In genomic region chr16:51150894-51151320, GRCh38 we compare ENCODE assay signal across 9 cellular contexts. TPM values are rescaled to one million over a fixed set of nuclear protein-coding genes. Genes with fewer than 3 reads are reported as not detected.
A peak's percentile ranks its signal among the peaks of the same experiment; 100 is the strongest.
DNase-seq lines count a peak whose midpoint lies in the region; ATAC-seq, FAIRE-seq and TF ChIP-seq lines count a peak whose summit lies in the region.
"Had no signal": no experiment of that assay in that cellular context is flagged by ENCODE, and none has a peak within 500 bp of the region (broad histone marks: within the 10 kb centered on the region; RNA-seq: fewer than 3 reads in every experiment).

Gene SALL1, minus strand, starts transcription at chr16:51151270. Its CDS starts 29 bp downstream, at chr16:51151241.

- FAIRE-seq in HepG2 (lab: Jason Lieb, UNC), result no peak

- peaks cover 16% of the 10 kb centered on the region for H3K9me3 Mint-ChIP-seq in Caco-2 (ENCODE audit: unreplicated experiment)

- POLR2A ChIA-PET in HepG2 (lab: Yijun Ruan, JAX), result interaction anchor here (2.1 kb wide), 2 partner anchors 30 to 93 kb away, joined by 9 read pairs; no protein-coding TSS in a partner anchor
- POLR2A ChIA-PET in Caco-2 (lab: Charles Lee), result no interaction called here

- H2AFZ ChIP-seq in HepG2 (ENCODE audit: low read length), result peak within 1 kb of the TSS; percentile 71

- no TSS peak for BruUV-seq in HepG2 (replicated peaks; lab: Mats Ljungman, UMichigan)
- no TSS peak for BruUV-seq in Caco-2 (replicated peaks; lab: Mats Ljungman, UMichigan)

- peak in 8 of 61 donors; percentile 38 to 72 (median 58) for DNase-seq in caudate nucleus (lab: John Stamatoyannopoulos, UW)
- no peak for DNase-seq in HepG2 (ENCODE audit: low spot score)
- peak in 29 of 49 donors; percentile 47 to 80 (median 66) for DNase-seq in substantia nigra (lab: John Stamatoyannopoulos, UW)
- DNase-seq in Caco-2, result no peak
- no peak for DNase-seq in stimulated activated naive CD4-positive, alpha-beta T cell (lab: John Stamatoyannopoulos, UW)
- DNase-seq: effector memory CD4-positive, alpha-beta T cell had no signal

- H3K27ac ChIP-seq in HUES6 (ENCODE audit: low read depth, low read length), result peak within 1 kb of the TSS; percentile 93
- H3K27ac ChIP-seq in caudate nucleus (ENCODE audit: low read depth, low read length), result peak within 1 kb of the TSS; percentile 97
- peak within 1 kb of the TSS; percentile 86 for H3K27ac ChIP-seq in HepG2 (ENCODE audit: extremely low read length, insufficient read depth, low read length)
- peak within 1 kb of the TSS; percentile 99 for H3K27ac ChIP-seq in substantia nigra (ENCODE audit: low read depth, low read length, poor library complexity, severe bottlenecking)
- H3K27ac ChIP-seq: KMS-11 had no signal

- H3K27ac Mint-ChIP-seq in Caco-2 (ENCODE audit: unreplicated experiment), result no peak within 1 kb of the TSS

- H3K79me2 ChIP-seq in HepG2 (ENCODE audit: insufficient read depth, low read length), result peaks cover 46% of the 10 kb centered on the region

- H3K4me1 Mint-ChIP-seq in Caco-2 (ENCODE audit: low read depth, unreplicated experiment), result no peaks in the 10 kb centered on the region

- H4K20me1 ChIP-seq in HepG2 (ENCODE audit: insufficient read depth, low read length), result no peaks in the 10 kb centered on the region

- no peak for TF ChIP-seq EP300 in HepG2 (IDR thresholded peaks at IDR 0.05; ENCODE audit: low read depth in 2 of 2, low read length in 2 of 2)
- no peak for TF ChIP-seq EP300 in HepG2 (CRISPR knock-in tag; IDR thresholded peaks at IDR 0.05; ENCODE audit: borderline replicate concordance)

- ATAC-seq in HepG2 (no peak), HG02884 (IDR thresholded peaks at IDR 0.05; ENCODE audit: unreplicated experiment) (no peak)

- H3K9me3 ChIP-seq in HUES6 (ENCODE audit: control insufficient read depth, insufficient read depth, low read depth, low read length) (no peaks in the 10 kb centered on the region), HepG2 (ENCODE audit: low read length) (no peaks in the 10 kb centered on the region), Caco-2 (peaks cover 9% of the 10 kb centered on the region)

- H3K9ac ChIP-seq in HUES6 (ENCODE audit: low read length) (peak within 1 kb of the TSS; percentile 99), HepG2 (ENCODE audit: insufficient read depth, low read depth, low read length) (peak within 1 kb of the TSS; percentile 91)
- H3K9ac ChIP-seq: KMS-11 had no signal

- H3K4me1 ChIP-seq in HUES6 (ENCODE audit: control insufficient read depth, insufficient read depth, low read length) (peaks cover 33% of the 10 kb centered on the region), HepG2 (ENCODE audit: insufficient read depth, low read length) (peaks cover 53% of the 10 kb centered on the region), Caco-2 (no peaks in the 10 kb centered on the region)

- H3K4me3 ChIP-seq in HUES6 (ENCODE audit: low read depth, low read length) (peak within 1 kb of the TSS; percentile 97), HepG2 (replicated peaks in 1 of 3; ENCODE audit: insufficient read depth in 1 of 3, low read depth in 2 of 3, low read length in 3 of 3) (peak within 1 kb of the TSS; percentile 90 to 97 (median 94)), Caco-2 (ENCODE audit: low read depth, low read length) (no peak within 1 kb of the TSS)

- no peaks in the 10 kb centered on the region for H3K27me3 Mint-ChIP-seq in Caco-2 (ENCODE audit: insufficient read depth, unreplicated experiment)

- in situ Hi-C loops in HepG2 (cut with HindIII; ENCODE audit: extremely low pct_ligation_motif_present, low pct_unique_long_range_greater_than_20kb), result loop anchor here (5.0 kb wide), 1 partner anchor 611 kb away; no protein-coding TSS in a partner anchor

- H3K27me3 ChIP-seq in HUES6 (ENCODE audit: control insufficient read depth, insufficient read depth, low read length), result peaks cover 38% of the 10 kb centered on the region
- H3K27me3 ChIP-seq in HepG2 (ENCODE audit: control insufficient read depth in 1 of 2, insufficient read depth in 2 of 2, low read length in 2 of 2), result peaks cover 2 to 22% of the 10 kb centered on the region in 2 experiments; a peak in 4 of 5 replicates
- H3K27me3 ChIP-seq in Caco-2 (replicated peaks; ENCODE audit: control insufficient read depth, insufficient read depth, low read length), result no peaks in the 10 kb centered on the region

- H3K36me3 ChIP-seq in HUES6 (ENCODE audit: control insufficient read depth, insufficient read depth, low read length), result peaks cover 9% of the 10 kb centered on the region; the same call in 1 of the 2 replicates
- H3K36me3 ChIP-seq in HepG2 (replicated peaks in 1 of 2; ENCODE audit: control insufficient read depth in 1 of 2, insufficient read depth in 2 of 2, low read length in 2 of 2), result no peaks in the 10 kb centered on the region
- H3K36me3 ChIP-seq in Caco-2 (ENCODE audit: control insufficient read depth, insufficient read depth, low read length), result no peaks in the 10 kb centered on the region

- TF ChIP-seq CTCF in HepG2 (CRISPR knock-in tag; IDR thresholded peaks at IDR 0.05) (no peak), Caco-2 (IDR thresholded peaks at IDR 0.05; ENCODE audit: insufficient read depth in 1 of 2, low read depth in 1 of 2, low read length in 1 of 2, severe bottlenecking in 1 of 2, unreplicated experiment in 1 of 2) (no peak)

- WGBS in HepG2 (ENCODE audit: low lambda C conversion rate), result 1% methylated on average over 37 of the region's 37 CpGs

- no peaks in the 10 kb centered on the region for H3K36me3 Mint-ChIP-seq in Caco-2 (ENCODE audit: insufficient read depth, unreplicated experiment)

- CTCF ChIA-PET in HepG2 (lab: Yijun Ruan, JAX; ENCODE audit: low intra/inter-chr PET ratio, low total read pairs) (no interaction called here), Caco-2 (lab: Charles Lee) (no interaction called here)

- no peak for TF ChIP-seq RAD21 in HepG2 (CRISPR knock-in tag; IDR thresholded peaks at IDR 0.05)

- no peak within 1 kb of the TSS for H3K4me3 Mint-ChIP-seq in Caco-2 (ENCODE audit: unreplicated experiment)

- TF ChIP-seq POLR2A in HepG2 (IDR thresholded peaks at IDR 0.05; ENCODE audit: insufficient read depth in 1 of 2, low read depth in 2 of 2, low read length in 2 of 2), result no peak; a peak in 1 of 4 replicates

- peak within 1 kb of the TSS; percentile 90 for H3K4me2 ChIP-seq in HepG2 (ENCODE audit: low read depth, low read length)
- H3K4me2 ChIP-seq: KMS-11 had no signal

- intact Hi-C loops in HepG2 (cut with micrococcal nuclease; ENCODE audit: unreplicated experiment) (loop anchor here (2.0 to 5.0 kb wide), 2 partner anchors 30 to 289 kb away; no protein-coding TSS in a partner anchor), Caco-2 (cut with micrococcal nuclease; ENCODE audit: unreplicated experiment) (no loop called here)

TF ChIP-seq in HepG2, 621 proteins besides CTCF, POLR2A, EP300 and RAD21 (continues in another document):
- TF ChIP-seq CEBPG (CRISPR knock-in tag; IDR thresholded peaks at IDR 0.05) (no peak), ZNF816 (CRISPR knock-in tag; IDR thresholded peaks at IDR 0.05; ENCODE audit: borderline replicate concordance) (0 out of 2 replicates have a peak, but pooled peaks have one; percentile 5), HIVEP1 (CRISPR knock-in tag; IDR thresholded peaks at IDR 0.05) (no peak), SNAI1 (CRISPR knock-in tag; IDR thresholded peaks at IDR 0.05; ENCODE audit: borderline replicate concordance) (peak; percentile 58; the same call in 1 of the 2 replicates), ASH2L (IDR thresholded peaks at IDR 0.05; ENCODE audit: insufficient read length, low read depth, low read length) (peak; percentile 19), LCORL (IDR thresholded peaks at IDR 0.05) (no peak), LCORL (CRISPR knock-in tag; IDR thresholded peaks at IDR 0.05) (no peak), KDM5B (CRISPR knock-in tag; IDR thresholded peaks at IDR 0.05; ENCODE audit: borderline replicate concordance) (0 out of 2 replicates have a peak, but pooled peaks have one; percentile 26), POGK (CRISPR knock-in tag; conservative IDR thresholded peaks at IDR 0.05) (0 out of 2 replicates have a peak, but pooled peaks have one; percentile 5)

RNA-seq across cellular contexts. Expression of gene SALL1, which starts in this region (rescaled TPM):
- total RNA-seq in HepG2 (2016; rRNA removed; fragmentation: Illumina TruSeq; extraction: Trizol) (12.3 and 18.5 TPM in 2 replicates), Caco-2 (2022) (not detected in 2 replicates)
- total RNA-seq in HepG2 (2016; cell fraction: cytosol; rRNA removed; fragmentation: Illumina TruSeq; extraction: Trizol; ENCODE audit: low read depth), result 3.8 and 4.7 TPM in 2 replicates
- 12.7 and 13.5 TPM in 2 replicates for total RNA-seq in HepG2 (2016; cell fraction: insoluble cytoplasmic fraction; rRNA removed; fragmentation: Illumina TruSeq; extraction: Trizol)
- total RNA-seq in HepG2 (2016; cell fraction: membrane; rRNA removed; fragmentation: Illumina TruSeq; extraction: Trizol), result 12.7 and 14.2 TPM in 2 replicates
- total RNA-seq in HepG2 (2016; cell fraction: nucleus; rRNA removed; fragmentation: Illumina TruSeq; extraction: Trizol), result 12.5 and 15.2 TPM in 2 replicates
- polyA plus RNA-seq in HepG2 (2011; rRNA removed), result 5.9 and 6.6 TPM in 2 replicates
- 3.8 and 4.0 TPM in 2 replicates for polyA plus RNA-seq in HepG2 (2011; cell fraction: cytosol; rRNA removed)
- 7.7 TPM in 2 replicates for polyA plus RNA-seq in HepG2 (2011; cell fraction: nucleus; rRNA removed)
- polyA plus RNA-seq in HepG2 (2012), result 6.2 and 6.9 TPM in 2 replicates
- 2.3 and 3.0 TPM in 2 replicates for polyA plus RNA-seq in HepG2 (2016; cell fraction: cytosol; fragmentation: Illumina TruSeq; extraction: Trizol; ENCODE audit: low read depth)
- 16.0 and 21.0 TPM in 2 replicates for polyA plus RNA-seq in HepG2 (2016; cell fraction: insoluble cytoplasmic fraction; fragmentation: Illumina TruSeq; extraction: Trizol; ENCODE audit: low read depth)
- 8.5 and 9.6 TPM in 2 replicates for polyA plus RNA-seq in HepG2 (2016; cell fraction: membrane; fragmentation: Illumina TruSeq; extraction: Trizol; ENCODE audit: low read depth)
- polyA plus RNA-seq in HepG2 (2016; cell fraction: nucleus; fragmentation: Illumina TruSeq; extraction: Trizol; ENCODE audit: insufficient read depth, low read depth), result 30.9 and 34.8 TPM in 2 replicates
- 0.02 and 5.6 TPM in 2 replicates for polyA minus RNA-seq in HepG2 (2011; rRNA and poly(A)+ RNA removed; ENCODE audit: low replicate concordance)
- polyA minus RNA-seq in HepG2 (2011; cell fraction: cytosol; rRNA and poly(A)+ RNA removed), result 3.4 and 4.2 TPM in 2 replicates
- 4.0 and 4.2 TPM in 2 replicates for polyA minus RNA-seq in HepG2 (2011; cell fraction: nucleus; rRNA and poly(A)+ RNA removed)

Comparison
In these comparisons a context has a peak if more than half of its experiments do, and no peak if none do; other contexts are left out.
1. DNase-seq: peak in substantia nigra (29 of 49); none in HepG2 (single experiment), Caco-2 (0 of 2) and stimulated activated naive CD4-positive, alpha-beta T cell (0 of 6).
2. Peak in every context shown above with its lines, with median percentiles within 50 percentile points of each other: H3K27ac ChIP-seq.